In the genomic region with DNA sequence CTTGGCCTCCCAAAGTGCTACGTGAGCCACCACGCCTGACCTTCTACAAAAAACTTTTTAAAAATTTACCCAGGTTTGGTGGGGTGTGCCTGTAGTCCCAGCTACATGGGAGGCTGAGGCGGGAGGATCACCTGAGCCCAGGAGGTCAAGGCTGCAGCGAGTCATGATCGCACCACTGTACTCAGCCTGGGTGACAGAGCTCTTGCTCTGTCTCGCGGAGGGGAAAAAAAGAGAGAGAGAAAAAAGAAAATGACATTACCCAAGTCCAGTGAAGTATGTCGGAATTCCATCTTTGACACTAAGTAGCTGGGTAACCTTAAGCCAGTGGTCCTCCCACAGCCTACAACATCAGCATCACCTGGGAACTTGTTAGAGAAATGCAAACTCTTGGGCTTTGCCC, we compare ENCODE assay signal across 25 cellular contexts.
"Had no signal": no experiment of that assay in that cellular context is flagged by ENCODE, and none has a peak within 500 bp of the region (broad histone marks: within the 10 kb centered on the region; RNA-seq: fewer than 3 reads in every experiment).

No MANE protein-coding gene starts in this region.

- H2AFZ ChIP-seq: parathyroid adenoma had no signal

- H3K4me3 Mint-ChIP-seq: immature natural killer cell, naive B cell, neural crest cell had no signal

- H3K4me1 ChIP-seq: lower lobe of right lung, parathyroid adenoma, thyroid gland had no signal

- H3K27me3 Mint-ChIP-seq: naive B cell; natural killer cell treated with Interleukin-12 subunit alpha and Interleukin-12 subunit beta and Interleukin-15 and Interleukin-18, amount 100 ng/mL, for 72 hours had no signal

- H3K27me3 ChIP-seq: dorsolateral prefrontal cortex, right lobe of liver, stomach, thyroid gland, vagina had no signal

- DNase-seq: dorsolateral prefrontal cortex; effector CD4-positive, alpha-beta T cell; hypothalamus; immature natural killer cell; islet precursor cell; left ventricle myocardium superior; lower lobe of right lung; naive B cell; small intestine; stimulated activated CD4-positive, alpha-beta T cell treated with anti-CD3 and anti-CD28 coated beads, Interleukin-12 subunit alpha, Interleukin-12 subunit beta, amount 100 ng/mL, for 4 hours; stimulated activated CD4-positive, alpha-beta T cell treated with anti-CD3 and anti-CD28 coated beads, Interleukin-1b, Interleukin-23, amount 100 ng/mL, for 48 hours; stimulated activated CD4-positive, alpha-beta T cell treated with anti-CD3 and anti-CD28 coated beads, Interleukin-4, amount 100 ng/mL, for 1 hour; stimulated activated CD8-positive, alpha-beta memory T cell treated with anti-CD3 and anti-CD28 coated beads, Interleukin-4, amount 100 ng/mL, for 48 hours; stimulated activated naive CD4-positive, alpha-beta T cell treated with Interleukin-2 at 50 U/mL for 16 hours; stomach; thyroid gland; trophoblast cell had no signal

- H3K27ac Mint-ChIP-seq: progenitor cell of endocrine pancreas had no signal

- ATAC-seq: left ventricle myocardium superior; lower lobe of right lung; natural killer cell treated with Interleukin-12 subunit alpha and Interleukin-12 subunit beta and Interleukin-15 and Interleukin-18, amount 100 ng/mL, for 72 hours; right lobe of liver had no signal

- H3K27ac ChIP-seq: lower lobe of right lung, neutrophil, parathyroid adenoma, right lobe of liver, stomach, thyroid gland, vagina had no signal

- H3K9me3 ChIP-seq: lower lobe of right lung, neutrophil, right lobe of liver, stomach, thyroid gland, vagina had no signal

- H3K79me2 ChIP-seq: parathyroid adenoma had no signal

- FAIRE-seq: frontal cortex, small intestine had no signal

- H3K9ac ChIP-seq: parathyroid adenoma had no signal

- H3K9me3 Mint-ChIP-seq: immature natural killer cell; naive B cell; natural killer cell treated with Interleukin-12 subunit alpha and Interleukin-12 subunit beta and Interleukin-15 and Interleukin-18, amount 100 ng/mL, for 72 hours; neural crest cell had no signal

- H3K4me3 ChIP-seq: dorsolateral prefrontal cortex, lower lobe of right lung, right lobe of liver, stomach, thyroid gland, vagina had no signal
